Comparison of ENCODE assay signal across 21 cellular contexts in genomic region chr5:177270653-177271052, GRCh38. TPM values are rescaled to one million over a fixed set of nuclear protein-coding genes. Genes with fewer than 3 reads are reported as not detected.
DNase-seq lines count a peak whose midpoint lies in the region; ATAC-seq and TF ChIP-seq lines count a peak whose summit lies in the region.
"Had no signal": no experiment of that assay in that cellular context is flagged by ENCODE, and none has a peak within 500 bp of the region (broad histone marks: within the 10 kb centered on the region; RNA-seq: fewer than 3 reads in every experiment).

No MANE protein-coding gene starts in this region.

- dilution Hi-C loops in IMR-90 (cut with HindIII; ENCODE audit: low sequenced_read_pairs, unreplicated experiment), result no loop called here

- H3K4me1 Mint-ChIP-seq in activated T-helper 17 cell treated with anti-CD3 and anti-CD28 coated beads, Interleukin-2, amount 50 U/mL, for 72 hours, result no peaks in the 10 kb centered on the region
- peaks cover 2% of the 10 kb centered on the region for H3K4me1 Mint-ChIP-seq in progenitor cell of endocrine pancreas (ENCODE audit: low read depth)

- H3K79me2 ChIP-seq in hepatocyte, result peaks cover 3% of the 10 kb centered on the region

- no peak overlapping the region for H3K18ac ChIP-seq in IMR-90 (ENCODE audit: low read depth, low read length)

- CTCF ChIA-PET in IMR-90 (lab: Yijun Ruan, JAX), result interaction anchor here (0.7 kb wide), 1 partner anchor 10 kb away, joined by 3 read pairs; no protein-coding TSS in a partner anchor

- H3K36me3 Mint-ChIP-seq in activated T-helper 17 cell treated with anti-CD3 and anti-CD28 coated beads, Interleukin-2, amount 50 U/mL, for 72 hours (ENCODE audit: low read depth), result peaks cover 98% of the 10 kb centered on the region
- H3K36me3 Mint-ChIP-seq in progenitor cell of endocrine pancreas (ENCODE audit: insufficient read depth), result peaks cover 34% of the 10 kb centered on the region

- peaks cover 25% of the 10 kb centered on the region for H3K36me3 ChIP-seq in IMR-90 (ENCODE audit: control insufficient read depth, insufficient read depth, low read length)
- peaks cover 5% of the 10 kb centered on the region for H3K36me3 ChIP-seq in hepatocyte (replicated peaks; ENCODE audit: insufficient read depth, low read depth)

- no peak overlapping the region for H4K91ac ChIP-seq in IMR-90 (ENCODE audit: insufficient read depth, low read depth, low read length)

- H3K9me3 ChIP-seq in IMR-90 (ENCODE audit: control insufficient read depth, insufficient read depth, low read length), result no peaks in the 10 kb centered on the region
- no peaks in the 10 kb centered on the region for H3K9me3 ChIP-seq in hepatocyte (ENCODE audit: low read depth)
- H3K9me3 ChIP-seq: SJSA1 had no signal

- intact Hi-C loops in IMR-90 (cut with micrococcal nuclease), result loop anchor here (10.0 kb wide), 1 partner anchor 156 kb away; no protein-coding TSS in a partner anchor

- no peak overlapping the region for H2BK20ac ChIP-seq in IMR-90 (ENCODE audit: low read depth, low read length)

- H3K9ac ChIP-seq in IMR-90 (ENCODE audit: low read depth, low read length), result no peak overlapping the region

- H3K4me3 ChIP-seq in IMR-90 (ENCODE audit: insufficient read depth, low read depth, low read length), result no peak overlapping the region
- no peak overlapping the region for H3K4me3 ChIP-seq in hepatocyte
- H3K4me3 ChIP-seq: PC-9, SJSA1 had no signal

- no peak overlapping the region for H3K4me3 Mint-ChIP-seq in activated T-helper 17 cell treated with anti-CD3 and anti-CD28 coated beads, Interleukin-2, amount 50 U/mL, for 72 hours
- no peak overlapping the region for H3K4me3 Mint-ChIP-seq in progenitor cell of endocrine pancreas (ENCODE audit: low read depth)
- H3K4me3 Mint-ChIP-seq: HFFc6 had no signal

- ATAC-seq in IMR-90 (ENCODE audit: low read depth), result peak; percentile 8; the same call in 1 of the 2 replicates
- no peak for ATAC-seq in activated T-helper 17 cell treated with anti-CD3 and anti-CD28 coated beads, Interleukin-2, amount 50 U/mL, for 72 hours (replicated peaks)
- ATAC-seq in HG03457 (IDR thresholded peaks at IDR 0.05; ENCODE audit: unreplicated experiment), result no peak
- no peak for ATAC-seq in left lobe of liver

- POLR2A ChIA-PET in IMR-90 (lab: Charles Lee; ENCODE audit: unreplicated experiment), result no interaction called here

- H3K4ac ChIP-seq in IMR-90 (ENCODE audit: low read depth, low read length), result no peak overlapping the region

- no peaks in the 10 kb centered on the region; the same call in 1 of the 2 replicates for H4K20me1 ChIP-seq in IMR-90 (ENCODE audit: insufficient read depth, low read length)
- no peaks in the 10 kb centered on the region for H4K20me1 ChIP-seq in hepatocyte (ENCODE audit: insufficient read depth, poor library complexity, severe bottlenecking)

- no peak overlapping the region for H2BK5ac ChIP-seq in IMR-90 (ENCODE audit: low read depth, low read length, poor library complexity, severe bottlenecking)

- no peaks in the 10 kb centered on the region for H3K9me2 ChIP-seq in hepatocyte (replicated peaks; ENCODE audit: insufficient read depth)

- in situ Hi-C loops in IMR-90 (cut with MboI; ENCODE audit: low sequenced_read_pairs), result no loop called here

- no peak overlapping the region for H2AK5ac ChIP-seq in IMR-90 (ENCODE audit: low read depth, low read length)

- H3K27me3 ChIP-seq in IMR-90 (ENCODE audit: control insufficient read depth, insufficient read depth, low read length), result no peaks in the 10 kb centered on the region
- no peaks in the 10 kb centered on the region for H3K27me3 ChIP-seq in hepatocyte
- H3K27me3 ChIP-seq: SJSA1 had no signal

- no TSS peak for BruUV-seq in IMR-90 (replicated peaks; lab: Mats Ljungman, UMichigan)

- peak overlapping the region; percentile 13; the same call in 1 of the 2 replicates for H3K23ac ChIP-seq in IMR-90 (ENCODE audit: low read depth, low read length)

- H3K4me1 ChIP-seq in IMR-90 (ENCODE audit: control insufficient read depth, insufficient read depth, low read length) (peaks cover 6% of the 10 kb centered on the region), hepatocyte (ENCODE audit: insufficient read depth) (no peaks in the 10 kb centered on the region)
- H3K4me1 ChIP-seq: SJSA1 had no signal

- DNase-seq in IMR-90 (peak; percentile 2), hepatocyte (ENCODE audit: low spot score) (no peak), progenitor cell of endocrine pancreas (ENCODE audit: low spot score, unreplicated experiment) (no peak), left lobe of liver (ENCODE audit: low spot score) (no peak), NCI-H2081 treated with DMSO at 0.1 percent for 48 hours (lab: John Stamatoyannopoulos, UW) (no peak)
- DNase-seq: ACHN, DMS79, H7, HFFc6, KBM-7, NCI-H1105 treated with DMSO at 0.1 percent for 48 hours, NCI-H1694 treated with DMSO at 0.1 percent for 48 hours, NCI-H2107, NCI-H2227 treated with DMSO at 0.1 percent for 48 hours, NCI-H524, PC-9 had no signal

- H3K27ac ChIP-seq in IMR-90 (ENCODE audit: insufficient read depth, low read length) (no peak overlapping the region), hepatocyte (peak overlapping the region; percentile 14)
- H3K27ac ChIP-seq: C4-2B, PC-9, RWPE1, SJSA1 had no signal

- no peak overlapping the region for H4K8ac ChIP-seq in IMR-90 (ENCODE audit: low read depth in 2 of 2, low read length in 2 of 2)

- H3K14ac ChIP-seq in IMR-90 (replicated peaks; ENCODE audit: low read depth, low read length), result no peak overlapping the region

- H3K79me1 ChIP-seq in IMR-90 (ENCODE audit: low read depth in 1 of 2, low read length in 2 of 2), result peaks cover 4 to 24% of the 10 kb centered on the region in 2 experiments

- no peak overlapping the region for H4K5ac ChIP-seq in IMR-90 (ENCODE audit: low read depth, low read length)

- no peaks in the 10 kb centered on the region for H3K27me3 Mint-ChIP-seq in activated T-helper 17 cell treated with anti-CD3 and anti-CD28 coated beads, Interleukin-2, amount 50 U/mL, for 72 hours
- no peaks in the 10 kb centered on the region for H3K27me3 Mint-ChIP-seq in progenitor cell of endocrine pancreas

- peak overlapping the region; percentile 8 for H3K27ac Mint-ChIP-seq in activated T-helper 17 cell treated with anti-CD3 and anti-CD28 coated beads, Interleukin-2, amount 50 U/mL, for 72 hours
- H3K27ac Mint-ChIP-seq in progenitor cell of endocrine pancreas, result peak overlapping the region; percentile 80
- H3K27ac Mint-ChIP-seq: HFFc6 had no signal

- H2BK120ac ChIP-seq in IMR-90 (ENCODE audit: low read depth, low read length), result no peak overlapping the region

- no peak overlapping the region for H2AFZ ChIP-seq in IMR-90 (replicated peaks; ENCODE audit: low read length, poor library complexity)
- H2AFZ ChIP-seq in hepatocyte, result no peak overlapping the region
- H2AFZ ChIP-seq: PC-9 had no signal

- no peak overlapping the region for H3K4me2 ChIP-seq in IMR-90 (ENCODE audit: low read depth, low read length)
- no peak overlapping the region for H3K4me2 ChIP-seq in hepatocyte
- H3K4me2 ChIP-seq: PC-9 had no signal

- H3K9me1 ChIP-seq in IMR-90 (ENCODE audit: insufficient read depth, low read length), result peaks cover 14% of the 10 kb centered on the region

- TF ChIP-seq POLR2A in IMR-90 (IDR thresholded peaks at IDR 0.05; ENCODE audit: low read depth, low read length), result no peak

- TF ChIP-seq RAD21 in IMR-90 (IDR thresholded peaks at IDR 0.05; ENCODE audit: low read length), result no peak

- H2AK9ac ChIP-seq in IMR-90 (replicated peaks; ENCODE audit: low read depth, low read length, poor library complexity), result no peak overlapping the region

- H3K56ac ChIP-seq in IMR-90 (ENCODE audit: extremely low read depth, insufficient read depth, low read length), result no peak overlapping the region

- H2BK15ac ChIP-seq in IMR-90 (ENCODE audit: low read depth, low read length), result no peak overlapping the region

- TF ChIP-seq CTCF in IMR-90 (conservative IDR thresholded peaks at IDR 0.05; ENCODE audit: low read depth, low read length) (no peak), hepatocyte (IDR thresholded peaks at IDR 0.05; ENCODE audit: poor library complexity) (no peak), progenitor cell of endocrine pancreas (IDR thresholded peaks at IDR 0.05; ENCODE audit: unreplicated experiment) (no peak)

- 100% methylated on average over 2 of the region's 3 CpGs; no CpG with 5 or more reads in 1 of the 2 experiments for WGBS in IMR-90 (ENCODE audit: extremely low coverage in 2 of 2, insufficient read length in 1 of 2), 2 experiments
- WGBS in hepatocyte (ENCODE audit: low lambda C conversion rate, missing lambda C conversion rate), result 71% methylated on average over 3 of the region's 3 CpGs

- H3K9me3 Mint-ChIP-seq in activated T-helper 17 cell treated with anti-CD3 and anti-CD28 coated beads, Interleukin-2, amount 50 U/mL, for 72 hours, result no peaks in the 10 kb centered on the region
- H3K9me3 Mint-ChIP-seq in progenitor cell of endocrine pancreas (ENCODE audit: low read depth), result no peaks in the 10 kb centered on the region
- H3K9me3 Mint-ChIP-seq: HFFc6 had no signal

TF ChIP-seq in IMR-90, 13 proteins besides CTCF, POLR2A, EP300 and RAD21 (continues in another document):
- no peak for TF ChIP-seq FOS (IDR thresholded peaks at IDR 0.05; ENCODE audit: low read depth, low read length)

RNA-seq across cellular contexts. Expression of gene RAB24, which starts 32.9 kb away (rescaled TPM):
- total RNA-seq in IMR-90 (2012; rRNA removed), result 15.6 and 18.5 TPM in 2 replicates
- 60.8 and 71.1 TPM in 2 replicates for polyA plus RNA-seq in IMR-90 (2012; rRNA removed)
- polyA plus RNA-seq in IMR-90 (2012; cell fraction: cytosol; rRNA removed), result 84.6 and 99.1 TPM in 2 replicates
- polyA plus RNA-seq in IMR-90 (2012; cell fraction: nucleus; rRNA removed; ENCODE audit: low replicate concordance), result 302 and 389 TPM in 2 replicates
- 10 to 100 TPM; 21.5 to 28.7 TPM for total RNA-seq in activated T-helper 17 cell treated with anti-CD3 and anti-CD28 coated beads, Interleukin-2, amount 50 U/mL, for 72 hours
- total RNA-seq in hepatocyte, result 25.7 and 30.3 TPM in 2 replicates
- polyA plus RNA-seq in hepatocyte, result 64.6 and 76.6 TPM in 2 replicates
- 26.9 and 30.0 TPM in 2 replicates for total RNA-seq in progenitor cell of endocrine pancreas
- total RNA-seq in left lobe of liver, result 15.3 TPM

RNA-seq across cellular contexts. Expression of gene PRELID1, which starts 32.9 kb away (rescaled TPM):
- total RNA-seq in IMR-90 (2012; rRNA removed) (115 and 116 TPM in 2 replicates), hepatocyte (228 and 245 TPM in 2 replicates), progenitor cell of endocrine pancreas (94.0 and 114 TPM in 2 replicates), left lobe of liver (68.1 TPM)
- polyA plus RNA-seq in IMR-90 (2012; rRNA removed) (239 and 277 TPM in 2 replicates), hepatocyte (255 and 282 TPM in 2 replicates)
- polyA plus RNA-seq in IMR-90 (2012; cell fraction: cytosol; rRNA removed), result 256 and 277 TPM in 2 replicates
- 79.4 and 122 TPM in 2 replicates for polyA plus RNA-seq in IMR-90 (2012; cell fraction: nucleus; rRNA removed; ENCODE audit: low replicate concordance)
- 100 to 1,000 TPM; 142 to 314 TPM for total RNA-seq in activated T-helper 17 cell treated with anti-CD3 and anti-CD28 coated beads, Interleukin-2, amount 50 U/mL, for 72 hours

RNA-seq across cellular contexts. Expression of gene MXD3, which starts 41.0 kb away (rescaled TPM):
- total RNA-seq in IMR-90 (2012; rRNA removed) (5.6 and 7.3 TPM in 2 replicates), hepatocyte (14.0 and 22.3 TPM in 2 replicates), progenitor cell of endocrine pancreas (20.1 and 20.6 TPM in 2 replicates), left lobe of liver (9.4 TPM)
- polyA plus RNA-seq in IMR-90 (2012; rRNA removed) (12.9 and 14.5 TPM in 2 replicates), hepatocyte (11.9 and 16.5 TPM in 2 replicates)
- 12.4 and 23.8 TPM in 2 replicates for polyA plus RNA-seq in IMR-90 (2012; cell fraction: cytosol; rRNA removed)
- polyA plus RNA-seq in IMR-90 (2012; cell fraction: nucleus; rRNA removed; ENCODE audit: low replicate concordance), result 46.2 and 104 TPM in 2 replicates
- total RNA-seq in activated T-helper 17 cell treated with anti-CD3 and anti-CD28 coated beads, Interleukin-2, amount 50 U/mL, for 72 hours, result 10 to 100 TPM; 21.9 to 26.0 TPM
